Comparison of ENCODE assay signal across 24 cellular contexts in genomic region chr1:16118706-16119105, GRCh38. TPM values are rescaled to one million over a fixed set of nuclear protein-coding genes. Genes with fewer than 3 reads are reported as not detected.
A peak's percentile ranks its signal among the peaks of the same experiment; 100 is the strongest.
DNase-seq lines count a peak whose midpoint lies in the region; ATAC-seq, FAIRE-seq and TF ChIP-seq lines count a peak whose summit lies in the region.
"Had no signal": no experiment of that assay in that cellular context is flagged by ENCODE, and none has a peak within 500 bp of the region (broad histone marks: within the 10 kb centered on the region; RNA-seq: fewer than 3 reads in every experiment).

No MANE protein-coding gene starts in this region.

- peaks cover 42% of the 10 kb centered on the region for H3K4me1 Mint-ChIP-seq in type B pancreatic cell (ENCODE audit: unreplicated experiment)

- H2BK15ac ChIP-seq in H1 (ENCODE audit: low read length) = no peak overlapping the region
- no peak overlapping the region for H2BK15ac ChIP-seq in mesendoderm (replicated peaks; ENCODE audit: low read depth)

- H3K27me3 ChIP-seq in heart left ventricle (no peaks in the 10 kb centered on the region), left ventricle myocardium inferior (ENCODE audit: low read depth) (no peaks in the 10 kb centered on the region), H1 (replicated peaks in 1 of 4; ENCODE audit: control insufficient read depth in 3 of 4, extremely low read depth in 1 of 4, insufficient read depth in 3 of 4, low read length in 3 of 4) (no peaks in the 10 kb centered on the region), mesendoderm (ENCODE audit: insufficient read depth, low read length, poor library complexity) (no peaks in the 10 kb centered on the region)

- H3K23ac ChIP-seq in H1 (ENCODE audit: insufficient read length) (no peak overlapping the region), mesendoderm (ENCODE audit: low read length) (no peak overlapping the region)

- H3K9ac ChIP-seq in H1 (replicated peaks in 1 of 4; ENCODE audit: extremely low read depth in 1 of 4, low read depth in 3 of 4, low read length in 3 of 4) = no peak overlapping the region
- no peak overlapping the region for H3K9ac ChIP-seq in mesendoderm (ENCODE audit: low read length)
- H3K9ac ChIP-seq: SK-N-SH had no signal

- no peaks in the 10 kb centered on the region for H3K9me3 ChIP-seq in heart left ventricle
- H3K9me3 ChIP-seq in left ventricle myocardium inferior (replicated peaks) = no peaks in the 10 kb centered on the region
- no peaks in the 10 kb centered on the region for H3K9me3 ChIP-seq in H1 (ENCODE audit: insufficient read depth in 2 of 2, low read depth in 1 of 2, low read length in 1 of 2)
- H3K9me3 ChIP-seq: SK-N-SH had no signal

- no peak overlapping the region for H2BK120ac ChIP-seq in H1 (replicated peaks; ENCODE audit: low read depth, low read length)
- no peak overlapping the region for H2BK120ac ChIP-seq in mesendoderm (ENCODE audit: low read depth, low read length)

- WGBS in heart left ventricle, 4 donors = 73 to 80% (median 78%) methylated on average over 9 of the region's 9 CpGs
- 78% methylated on average over 9 of the region's 9 CpGs; no CpG with 5 or more reads in 1 of the 2 experiments for WGBS in H1 (ENCODE audit: extremely low coverage in 1 of 2, insufficient coverage in 1 of 2, insufficient read length in 1 of 2, insufficient replicate concordance in 2 of 2, low coverage in 1 of 2, low lambda C conversion rate in 2 of 2, missing lambda C conversion rate in 1 of 2), 2 experiments
- WGBS in mesendoderm (ENCODE audit: extremely low coverage, insufficient coverage, low lambda C conversion rate) = no CpG with 5 or more reads among the region's 9 CpGs

- H3K4me1 ChIP-seq in heart left ventricle (peaks cover 0 to 13% (median 0%) of the 10 kb centered on the region in 12 donors), left ventricle myocardium inferior (no peaks in the 10 kb centered on the region), H1 (replicated peaks in 1 of 4; ENCODE audit: control insufficient read depth in 3 of 4, insufficient read depth in 4 of 4, low read length in 3 of 4) (peaks cover 15 to 42% (median 28%) of the 10 kb centered on the region in 4 experiments), mesendoderm (ENCODE audit: control insufficient read depth, low read depth, low read length) (peaks cover 17% of the 10 kb centered on the region)

- 0 out of 2 replicates have a peak overlapping the region, but pooled peaks have one; percentile 80 for H2BK20ac ChIP-seq in H1 (ENCODE audit: low read length)

- ATAC-seq in heart left ventricle = no peak
- ATAC-seq in HG02938 (IDR thresholded peaks at IDR 0.05; ENCODE audit: unreplicated experiment) = no peak

- H3K4me3 ChIP-seq in heart left ventricle = no peak overlapping the region
- no peak overlapping the region for H3K4me3 ChIP-seq in left ventricle myocardium inferior
- H3K4me3 ChIP-seq in H1 (ENCODE audit: extremely low read depth in 1 of 4, insufficient read depth in 2 of 4, low read depth in 3 of 4, low read length in 4 of 4) = no peak overlapping the region
- no peak overlapping the region for H3K4me3 ChIP-seq in mesendoderm (ENCODE audit: low read length)

- H3K18ac ChIP-seq in H1 (ENCODE audit: extremely low read depth, low read length) (peak overlapping the region; percentile 19; the same call in 1 of the 2 replicates), mesendoderm (ENCODE audit: low read length) (no peak overlapping the region)

- DNase-seq in heart left ventricle (peak in 3 of 5 donors; percentile 13 to 46 (median 22)), left ventricle myocardium inferior (no peak), H1 (ENCODE audit: low read depth in 1 of 2, low spot score in 2 of 2) (no peak), mesendoderm (no peak), type B pancreatic cell (ENCODE audit: extremely low spot score, unreplicated experiment) (no peak), Ammon's horn (ENCODE audit: low spot score) (no peak), NCI-H524 (lab: John Stamatoyannopoulos, UW) (no peak)
- DNase-seq: Calu3; CD8-positive, alpha-beta memory T cell; HFFc6; IMR-90; NCI-H1105; NCI-H146; NCI-H2029; NCI-H2227 treated with DMSO at 0.1 percent for 48 hours; NCI-H510A; NCI-H748 treated with DMSO at 0.1 percent for 48 hours; SIG-M5 had no signal

- H3K56ac ChIP-seq in H1 (replicated peaks; ENCODE audit: insufficient read length, low read depth, low read length) (no peak overlapping the region), mesendoderm (ENCODE audit: low read length) (peak overlapping the region; percentile 56)

- H3K79me2 ChIP-seq in H1 (ENCODE audit: control insufficient read depth in 1 of 2, insufficient read depth in 2 of 2, low read length in 2 of 2) (no peaks in the 10 kb centered on the region), mesendoderm (ENCODE audit: control insufficient read depth, insufficient read depth, low read length) (no peaks in the 10 kb centered on the region)

- H3K27ac ChIP-seq in heart left ventricle (no peak overlapping the region), left ventricle myocardium inferior (replicated peaks) (no peak overlapping the region), H1 (ENCODE audit: low read depth, low read length) (no peak overlapping the region), mesendoderm (ENCODE audit: low read depth, low read length) (no peak overlapping the region)
- H3K27ac ChIP-seq: RWPE1 had no signal

- TF ChIP-seq RAD21 in H1 (IDR thresholded peaks at IDR 0.05 in 1 of 2, conservative IDR thresholded peaks at IDR 0.05 in 1 of 2; ENCODE audit: low read depth in 2 of 2, low read length in 2 of 2) = no peak

- peaks cover 4% of the 10 kb centered on the region for H3K27me3 Mint-ChIP-seq in type B pancreatic cell

- no peak for TF ChIP-seq POLR2A in heart left ventricle (IDR thresholded peaks at IDR 0.05)
- TF ChIP-seq POLR2A in H1 (IDR thresholded peaks at IDR 0.05; ENCODE audit: control extremely low read depth in 1 of 2, low read depth in 2 of 2, low read length in 2 of 2) = no peak

- H3K36me3 Mint-ChIP-seq in type B pancreatic cell = peaks cover 4% of the 10 kb centered on the region
- H3K36me3 Mint-ChIP-seq: CD8-positive, alpha-beta memory T cell had no signal

- H2AK5ac ChIP-seq in H1 (ENCODE audit: low read depth, low read length) (no peak overlapping the region), mesendoderm (ENCODE audit: low read length) (no peak overlapping the region)

- H2BK5ac ChIP-seq in H1 (ENCODE audit: low read depth, low read length) (no peak overlapping the region), mesendoderm (ENCODE audit: low read length) (no peak overlapping the region)

- no peak overlapping the region for H4K5ac ChIP-seq in H1 (ENCODE audit: insufficient read length, low read depth, low read length)
- no peak overlapping the region for H4K5ac ChIP-seq in mesendoderm (ENCODE audit: low read length)

- CTCF ChIA-PET in H1 (lab: Charles Lee; ENCODE audit: partially characterized antibody) = interaction anchor here (0.9 to 31.3 kb wide), 8 partner anchors 9 to 73 kb away, joined by 3 to 522 read pairs (median 5); partner anchors contain the start of gene FAM131C

- no peak overlapping the region for H3K4me2 ChIP-seq in H1 (ENCODE audit: insufficient read depth in 1 of 2, low read depth in 2 of 2, low read length in 2 of 2)
- no peak overlapping the region for H3K4me2 ChIP-seq in mesendoderm (ENCODE audit: low read length)
- H3K4me2 ChIP-seq: SK-N-SH had no signal

- H4K8ac ChIP-seq in H1 (ENCODE audit: extremely low read depth, insufficient read depth, low read length) (no peak overlapping the region; the same call in 1 of the 2 replicates), mesendoderm (ENCODE audit: low read depth, low read length) (no peak overlapping the region)

- no peaks in the 10 kb centered on the region for H3K9me3 Mint-ChIP-seq in type B pancreatic cell
- H3K9me3 Mint-ChIP-seq: CD8-positive, alpha-beta memory T cell; HFFc6 had no signal

- no peak for FAIRE-seq in H1 (lab: Jason Lieb, UNC)
- FAIRE-seq: G401.6, GM18507, HTR-8/SVneo had no signal

- H3K4ac ChIP-seq in H1 (replicated peaks; ENCODE audit: insufficient read length, low read depth, low read length) = no peak overlapping the region
- peak overlapping the region; percentile 64 for H3K4ac ChIP-seq in mesendoderm (ENCODE audit: low read depth, low read length)

- no peaks in the 10 kb centered on the region for H3K79me1 ChIP-seq in H1 (ENCODE audit: low read depth, low read length)
- H3K79me1 ChIP-seq in mesendoderm (ENCODE audit: low read length) = no peaks in the 10 kb centered on the region

- H3K36me3 ChIP-seq in heart left ventricle = peaks cover 0 to 10% (median 2%) of the 10 kb centered on the region in 9 donors
- peaks cover 7% of the 10 kb centered on the region for H3K36me3 ChIP-seq in left ventricle myocardium inferior
- peaks cover 0 to 3% (median 2%) of the 10 kb centered on the region in 4 experiments; a peak in 2 of 8 replicates for H3K36me3 ChIP-seq in H1 (ENCODE audit: control insufficient read depth in 2 of 4, insufficient read depth in 4 of 4, low read length in 3 of 4)
- H3K36me3 ChIP-seq in mesendoderm (ENCODE audit: control insufficient read depth, insufficient read depth, low read length) = peaks cover 3% of the 10 kb centered on the region

- POLR2A ChIA-PET in H1 (lab: Charles Lee; ENCODE audit: partially characterized antibody) = interaction anchor here (1.2 to 7.3 kb wide), 2 partner anchors 28 to 49 kb away, joined by 3 to 51 read pairs; no protein-coding TSS in a partner anchor

- no peak overlapping the region for H2AFZ ChIP-seq in H1 (ENCODE audit: low read length)

- H4K91ac ChIP-seq in H1 (replicated peaks; ENCODE audit: insufficient read length, low read length) = no peak overlapping the region

- H4K20me1 ChIP-seq in H1 (replicated peaks in 1 of 2; ENCODE audit: control insufficient read depth in 1 of 2, insufficient read depth in 2 of 2, low read length in 2 of 2) = no peaks in the 10 kb centered on the region

- TF ChIP-seq CTCF in heart left ventricle (IDR thresholded peaks at IDR 0.05) (no peak), left ventricle myocardium inferior (IDR thresholded peaks at IDR 0.05; ENCODE audit: borderline replicate concordance) (no peak), H1 (IDR thresholded peaks at IDR 0.05; ENCODE audit: control extremely low read depth in 1 of 3, insufficient read depth in 1 of 3, low read depth in 1 of 3, low read length in 3 of 3) (no peak), type B pancreatic cell (conservative IDR thresholded peaks at IDR 0.05) (no peak)

- TF ChIP-seq EP300 in H1 (IDR thresholded peaks at IDR 0.05; ENCODE audit: borderline replicate concordance in 1 of 2, low read depth in 2 of 2, low read length in 2 of 2) = no peak

- no peak overlapping the region for H3K4me3 Mint-ChIP-seq in type B pancreatic cell
- H3K4me3 Mint-ChIP-seq: CD8-positive, alpha-beta memory T cell; HFFc6 had no signal

- no peaks in the 10 kb centered on the region for H3K23me2 ChIP-seq in H1 (ENCODE audit: low read depth, low read length)

- H2BK12ac ChIP-seq in H1 (ENCODE audit: low read depth, low read length) = no peak overlapping the region

- no peak overlapping the region for H3K14ac ChIP-seq in H1 (ENCODE audit: insufficient read length)

- intact Hi-C loops in heart left ventricle (cut with DNase I) = no loop called here
- intact Hi-C loops in left ventricle myocardium inferior (cut with micrococcal nuclease) = no loop called here

- peak overlapping the region; percentile 47 for H3K27ac Mint-ChIP-seq in type B pancreatic cell
- H3K27ac Mint-ChIP-seq: HFFc6 had no signal

RNA-seq across cellular contexts. Expression of gene EPHA2, which starts 37.2 kb away (rescaled TPM):
- 10 to 100 TPM in 8 of 9 donors, 1 to 10 TPM in 1; 7.6 to 34.7 (median 14.8) TPM for total RNA-seq in heart left ventricle
- 10 to 100 TPM in 1 of 2 donors, 1 to 10 TPM in 1; 5.6 to 14.0 TPM for polyA plus RNA-seq in heart left ventricle
- 9.6 TPM for total RNA-seq in left ventricle myocardium inferior
- total RNA-seq in H1 (2021; fragmentation: NEBNext Ultra II Directional; extraction: Animal tissue kit (Norgen Biotek cat#: 25700)) = 28.4 and 33.6 TPM in 2 replicates
- 26.8 and 42.2 TPM in 2 replicates for polyA plus RNA-seq in H1 (2011; rRNA removed)
- 24.2 TPM for polyA plus RNA-seq in H1 (2011; cell fraction: cytosol; rRNA removed)
- polyA plus RNA-seq in H1 (2011; cell fraction: nucleus; rRNA removed) = 69.5 TPM
- polyA plus RNA-seq in H1 (2012, experiment 1 of 2) = 23.3 to 29.4 TPM (median 24.9 TPM) in 4 replicates
- 28.9 TPM for polyA plus RNA-seq in H1 (2012, experiment 2 of 2)
- polyA plus RNA-seq in H1 (2013, experiment 1 of 2) = 33.8 TPM
- 33.1 TPM for polyA plus RNA-seq in H1 (2013, experiment 2 of 2)
- 44.2 and 53.8 TPM in 2 replicates for polyA minus RNA-seq in H1 (2011; rRNA and poly(A)+ RNA removed)
- 30.1 TPM for polyA minus RNA-seq in H1 (2011; cell fraction: cytosol; rRNA and poly(A)+ RNA removed)
- polyA minus RNA-seq in H1 (2011; cell fraction: nucleus; rRNA and poly(A)+ RNA removed) = 34.1 TPM
- polyA plus RNA-seq in mesendoderm (2013, experiment 1 of 2) = 78.4 TPM
- 74.3 TPM for polyA plus RNA-seq in mesendoderm (2013, experiment 2 of 2)
- total RNA-seq in type B pancreatic cell (ENCODE audit: low replicate concordance) = 40.3 and 77.9 TPM in 2 replicates
- total RNA-seq: CD8-positive, alpha-beta memory T cell had no signal
- polyA plus RNA-seq: CD8-positive, alpha-beta memory T cell had no signal

RNA-seq across cellular contexts. Expression of gene FAM131C, which starts 45.3 kb away (rescaled TPM):
- total RNA-seq in heart left ventricle = 10 to 100 TPM in 1 of 9 donors, 1 to 10 TPM in 8; 1.2 to 17.8 (median 3.4) TPM
- polyA plus RNA-seq in heart left ventricle = 1 to 10 TPM; 1.1 to 9.3 TPM
- total RNA-seq in left ventricle myocardium inferior = 5.4 TPM
- total RNA-seq in H1 (2021; fragmentation: NEBNext Ultra II Directional; extraction: Animal tissue kit (Norgen Biotek cat#: 25700)) = 0.25 and 0.78 TPM in 2 replicates
- polyA plus RNA-seq in H1 (2011; rRNA removed) = 0.73 and 1.6 TPM in 2 replicates
- 0.54 TPM for polyA plus RNA-seq in H1 (2011; cell fraction: cytosol; rRNA removed)
- 1.4 TPM for polyA plus RNA-seq in H1 (2011; cell fraction: nucleus; rRNA removed)
- 0.33 to 1.4 TPM (median 1.1 TPM) in 4 replicates for polyA plus RNA-seq in H1 (2012, experiment 1 of 2)
- polyA plus RNA-seq in H1 (2012, experiment 2 of 2) = 0.76 TPM
- polyA plus RNA-seq in H1 (2013, experiment 1 of 2) = 0.85 TPM
- 0.92 TPM for polyA plus RNA-seq in H1 (2013, experiment 2 of 2)
- 0.22 and 0.46 TPM in 2 replicates for polyA minus RNA-seq in H1 (2011; rRNA and poly(A)+ RNA removed)
- polyA minus RNA-seq in H1 (2011; cell fraction: cytosol; rRNA and poly(A)+ RNA removed) = 0.88 TPM
- polyA minus RNA-seq in H1 (2011; cell fraction: nucleus; rRNA and poly(A)+ RNA removed) = 1.2 TPM
- polyA plus RNA-seq in mesendoderm (2013, experiment 1 of 2) = 0.25 TPM
- polyA plus RNA-seq in mesendoderm (2013, experiment 2 of 2) = 0.20 TPM
- 1.4 and 3.1 TPM in 2 replicates for total RNA-seq in type B pancreatic cell (ENCODE audit: low replicate concordance)
- polyA plus RNA-seq: CD8-positive, alpha-beta memory T cell had no signal

Comparison
In these comparisons a context has a peak if more than half of its experiments do, and no peak if none do; other contexts are left out.
1. DNase-seq: peak in heart left ventricle (3 of 5); none in left ventricle myocardium inferior (single experiment), H1 (0 of 2), mesendoderm (single experiment), type B pancreatic cell (single experiment), Ammon's horn (single experiment) and NCI-H524 (0 of 2).